ENCODE assay signal across 24 cellular contexts in genomic region chr17:54996441-54996840, GRCh38. TPM values are rescaled to one million over a fixed set of nuclear protein-coding genes. Genes with fewer than 3 reads are reported as not detected.
DNase-seq lines count a peak whose midpoint lies in the region; ATAC-seq, FAIRE-seq and TF ChIP-seq lines count a peak whose summit lies in the region.
"Had no signal": no experiment of that assay in that cellular context is flagged by ENCODE, and none has a peak within 500 bp of the region (broad histone marks: within the 10 kb centered on the region; RNA-seq: fewer than 3 reads in every experiment).

No MANE protein-coding gene starts in this region.

- ATAC-seq in A549 = no peak
- no peak for ATAC-seq in K562
- ATAC-seq in activated T-helper 17 cell treated with anti-CD3 and anti-CD28 coated beads, Interleukin-2, amount 50 U/mL, for 72 hours (replicated peaks) = no peak
- ATAC-seq in CD4-positive, alpha-beta T cell (ENCODE audit: poor library complexity) = no peak
- ATAC-seq: GM12878 had no signal

- FAIRE-seq in A549 (lab: Jason Lieb, UNC) = peak; percentile 77
- FAIRE-seq in K562 (lab: Jason Lieb, UNC) = no peak
- FAIRE-seq: A204.1, GM12878, GM12892, GM18507 had no signal

- WGBS in A549 (ENCODE audit: missing lambda C conversion rate) = 85% methylated on average over 1 of the region's 1 CpG
- 89% methylated on average over 1 of the region's 1 CpG for WGBS in K562 (ENCODE audit: insufficient coverage, low coverage, missing lambda C conversion rate)

- POLR2A ChIA-PET in A549 (lab: Yijun Ruan, JAX) (no interaction called here), K562 (lab: Yijun Ruan, JAX) (interaction anchor here (0.6 kb wide), 1 partner anchor 42 kb away, joined by 3 read pairs; no protein-coding TSS in a partner anchor)
- POLR2A ChIA-PET in CD4-positive, alpha-beta T cell (lab: Charles Lee) = no interaction called here

- H3K27ac Mint-ChIP-seq in activated T-helper 17 cell treated with anti-CD3 and anti-CD28 coated beads, Interleukin-2, amount 50 U/mL, for 72 hours = no peak overlapping the region
- H3K27ac Mint-ChIP-seq in CD4-positive, alpha-beta T cell = no peak overlapping the region
- H3K27ac Mint-ChIP-seq: B cell; CD4-positive, alpha-beta memory T cell; CD8-positive, alpha-beta memory T cell had no signal

- no peak for TF ChIP-seq EP300 in A549 (IDR thresholded peaks at IDR 0.05)
- TF ChIP-seq EP300 in K562 (IDR thresholded peaks at IDR 0.05; ENCODE audit: low read length) = no peak

- H3K36me3 Mint-ChIP-seq in activated T-helper 17 cell treated with anti-CD3 and anti-CD28 coated beads, Interleukin-2, amount 50 U/mL, for 72 hours (ENCODE audit: low read depth) = peaks cover 12% of the 10 kb centered on the region
- peaks cover 13% of the 10 kb centered on the region for H3K36me3 Mint-ChIP-seq in CD4-positive, alpha-beta T cell (ENCODE audit: low read depth)

- TF ChIP-seq CTCF in A549 (IDR thresholded peaks at IDR 0.05) = no peak
- no peak for TF ChIP-seq CTCF in K562 (IDR thresholded peaks at IDR 0.05 in 2 of 3, conservative IDR thresholded peaks at IDR 0.05 in 1 of 3; ENCODE audit: insufficient read depth in 2 of 3, low read depth in 1 of 3, low read length in 3 of 3)
- TF ChIP-seq CTCF in CD4-positive, alpha-beta T cell (IDR thresholded peaks at IDR 0.05) = no peak

- no peaks in the 10 kb centered on the region for H3K9me3 ChIP-seq in A549
- H3K9me3 ChIP-seq in Karpas-422 (ENCODE audit: low read length) = no peaks in the 10 kb centered on the region
- no peaks in the 10 kb centered on the region for H3K9me3 ChIP-seq in K562 (replicated peaks; ENCODE audit: control insufficient read depth, insufficient read depth, low read depth, low read length)
- no peaks in the 10 kb centered on the region for H3K9me3 ChIP-seq in CD4-positive, alpha-beta T cell (ENCODE audit: control insufficient read depth, low read length)
- H3K9me3 ChIP-seq: BLaER1 treated with 17β-estradiol and CSF1 and Interleukin-3, amounts not matched to agents 10 nM and 100 nM had no signal

- no peak overlapping the region for H3K9ac ChIP-seq in Karpas-422 (ENCODE audit: low read length)
- H3K9ac ChIP-seq in K562 (ENCODE audit: insufficient read depth in 1 of 2, low read depth in 2 of 2, low read length in 2 of 2) = no peak overlapping the region
- H3K9ac ChIP-seq: BLaER1 treated with 17β-estradiol and CSF1 and Interleukin-3, amounts not matched to agents 10 nM and 100 nM had no signal

- no peaks in the 10 kb centered on the region for H3K36me3 ChIP-seq in Karpas-422 (ENCODE audit: insufficient read depth, low read length)
- H3K36me3 ChIP-seq in K562 (ENCODE audit: control insufficient read depth, insufficient read depth, low read length) = peaks cover 38% of the 10 kb centered on the region; the same call in 2 of the 3 replicates

- H3K9me1 ChIP-seq in K562 (ENCODE audit: control insufficient read depth, insufficient read depth, low read length) = no peaks in the 10 kb centered on the region

- intact Hi-C loops in K562 (cut with micrococcal nuclease) = loop anchor here (10.0 kb wide), 1 partner anchor 178 kb away; no protein-coding TSS in a partner anchor
- intact Hi-C loops in CD4-positive, alpha-beta T cell (cut with DNase I, micrococcal nuclease) = no loop called here

- DNase-seq in A549 (ENCODE audit: low read depth in 1 of 2, low spot score in 1 of 2) (no peak), Karpas-422 (no peak), K562 (ENCODE audit: extremely low read depth in 1 of 4, low spot score in 3 of 4) (no peak)
- no peak for DNase-seq in CD4-positive, alpha-beta T cell
- DNase-seq: 8988T; AML-193; CD4-positive, alpha-beta memory T cell; CD8-positive, alpha-beta memory T cell; COR-L47; DMS 273 treated with DMSO at 0.1 percent for 48 hours; DMS153; DMS53; DMS79; DND-41; EL; GDM1 had no signal

- H3K4me3 ChIP-seq in A549 (no peak overlapping the region), Karpas-422 (ENCODE audit: low read length) (no peak overlapping the region), K562 (no peak overlapping the region)
- H3K4me3 ChIP-seq: BLaER1 treated with 17β-estradiol and CSF1 and Interleukin-3, amounts not matched to agents 10 nM and 100 nM; GM12878 had no signal

- H3K27ac ChIP-seq in A549 (no peak overlapping the region), Karpas-422 (ENCODE audit: low read length) (no peak overlapping the region), K562 (ENCODE audit: extremely low read depth, low read depth, low read length) (no peak overlapping the region)
- H3K27ac ChIP-seq in CD4-positive, alpha-beta T cell (ENCODE audit: low read depth, low read length) = no peak overlapping the region
- H3K27ac ChIP-seq: BLaER1 treated with 17β-estradiol and CSF1 and Interleukin-3, amounts not matched to agents 10 nM and 100 nM; C4-2B had no signal

- H3K4me3 Mint-ChIP-seq in activated T-helper 17 cell treated with anti-CD3 and anti-CD28 coated beads, Interleukin-2, amount 50 U/mL, for 72 hours = no peak overlapping the region
- no peak overlapping the region for H3K4me3 Mint-ChIP-seq in CD4-positive, alpha-beta T cell
- H3K4me3 Mint-ChIP-seq: B cell; CD4-positive, alpha-beta memory T cell; CD8-positive, alpha-beta memory T cell had no signal

- BruUV-seq in K562 (replicated peaks; lab: Mats Ljungman, UMichigan) = no TSS peak

- H3K79me2 ChIP-seq in Karpas-422 (ENCODE audit: low read length) (no peaks in the 10 kb centered on the region), K562 (ENCODE audit: control insufficient read depth, insufficient read depth, low read length) (no peaks in the 10 kb centered on the region)

- no peaks in the 10 kb centered on the region for H3K9me3 Mint-ChIP-seq in activated T-helper 17 cell treated with anti-CD3 and anti-CD28 coated beads, Interleukin-2, amount 50 U/mL, for 72 hours
- no peaks in the 10 kb centered on the region for H3K9me3 Mint-ChIP-seq in CD4-positive, alpha-beta T cell
- H3K9me3 Mint-ChIP-seq: CD4-positive, alpha-beta memory T cell; CD8-positive, alpha-beta memory T cell had no signal

- H2AFZ ChIP-seq in Karpas-422 (ENCODE audit: low read length) = 0 out of 2 replicates have a peak overlapping the region, but pooled peaks have one; percentile 27
- no peak overlapping the region for H2AFZ ChIP-seq in K562 (ENCODE audit: low read depth, low read length)

- H3K27me3 ChIP-seq in Karpas-422 (ENCODE audit: low read length) (no peaks in the 10 kb centered on the region), K562 (ENCODE audit: control insufficient read depth in 2 of 2, insufficient read depth in 2 of 2, low read length in 2 of 2) (no peaks in the 10 kb centered on the region)
- H3K27me3 ChIP-seq in CD4-positive, alpha-beta T cell (ENCODE audit: control insufficient read depth, insufficient read depth, low read length) = no peaks in the 10 kb centered on the region
- H3K27me3 ChIP-seq: BLaER1 treated with 17β-estradiol and CSF1 and Interleukin-3, amounts not matched to agents 10 nM and 100 nM had no signal

- no peak overlapping the region for H3K4me2 ChIP-seq in A549
- H3K4me2 ChIP-seq in Karpas-422 (ENCODE audit: low read depth, low read length, poor library complexity, severe bottlenecking) = no peak overlapping the region
- H3K4me2 ChIP-seq in K562 (ENCODE audit: insufficient read depth, low read length) = no peak overlapping the region
- H3K4me2 ChIP-seq: BLaER1 treated with 17β-estradiol and CSF1 and Interleukin-3, amounts not matched to agents 10 nM and 100 nM had no signal

- H3K27me3 Mint-ChIP-seq in activated T-helper 17 cell treated with anti-CD3 and anti-CD28 coated beads, Interleukin-2, amount 50 U/mL, for 72 hours = no peaks in the 10 kb centered on the region
- H3K27me3 Mint-ChIP-seq in CD4-positive, alpha-beta T cell = no peaks in the 10 kb centered on the region
- H3K27me3 Mint-ChIP-seq: B cell; CD4-positive, alpha-beta memory T cell; CD8-positive, alpha-beta memory T cell had no signal

- no peak for TF ChIP-seq RAD21 in A549 (conservative IDR thresholded peaks at IDR 0.05 in 1 of 2, IDR thresholded peaks at IDR 0.05 in 1 of 2)
- no peak for TF ChIP-seq RAD21 in K562 (CRISPR knock-in tag; conservative IDR thresholded peaks at IDR 0.05 in 1 of 2, IDR thresholded peaks at IDR 0.05 in 1 of 2)

- no peaks in the 10 kb centered on the region for H3K4me1 Mint-ChIP-seq in activated T-helper 17 cell treated with anti-CD3 and anti-CD28 coated beads, Interleukin-2, amount 50 U/mL, for 72 hours
- H3K4me1 Mint-ChIP-seq in CD4-positive, alpha-beta T cell (ENCODE audit: low read depth) = no peaks in the 10 kb centered on the region
- H3K4me1 Mint-ChIP-seq: B cell; CD4-positive, alpha-beta memory T cell; CD8-positive, alpha-beta memory T cell had no signal

- CTCF ChIA-PET in A549 (lab: Yijun Ruan, JAX) = interaction anchor here (0.8 to 1.4 kb wide), 7 partner anchors 9 to 518 kb away, joined by 3 to 5 read pairs (median 4); no protein-coding TSS in a partner anchor
- CTCF ChIA-PET in K562 (lab: Yijun Ruan, JAX; ENCODE audit: low intra/inter-chr PET ratio) = no interaction called here
- CTCF ChIA-PET in CD4-positive, alpha-beta T cell (lab: Charles Lee) = no interaction called here

- no peaks in the 10 kb centered on the region for H3K4me1 ChIP-seq in A549
- no peaks in the 10 kb centered on the region for H3K4me1 ChIP-seq in Karpas-422 (ENCODE audit: low read length)
- H3K4me1 ChIP-seq in K562 (replicated peaks in 1 of 2; ENCODE audit: control insufficient read depth in 2 of 2, insufficient read depth in 2 of 2, low read length in 2 of 2) = no peaks in the 10 kb centered on the region
- H3K4me1 ChIP-seq: BLaER1 treated with 17β-estradiol and CSF1 and Interleukin-3, amounts not matched to agents 10 nM and 100 nM had no signal

- TF ChIP-seq POLR2A in A549 (IDR thresholded peaks at IDR 0.05; ENCODE audit: low read length) (no peak), K562 (conservative IDR thresholded peaks at IDR 0.05) (no peak)

- no peaks in the 10 kb centered on the region for H3K9me2 ChIP-seq in Karpas-422 (replicated peaks; ENCODE audit: insufficient read depth, low read length)

- H4K20me1 ChIP-seq in Karpas-422 (ENCODE audit: insufficient read depth, low read depth, low read length) = no peaks in the 10 kb centered on the region
- no peaks in the 10 kb centered on the region for H4K20me1 ChIP-seq in K562 (replicated peaks; ENCODE audit: control insufficient read depth, insufficient read depth, low read length)
- H4K20me1 ChIP-seq: BLaER1 treated with 17β-estradiol and CSF1 and Interleukin-3, amounts not matched to agents 10 nM and 100 nM had no signal

- in situ Hi-C loops in K562 (cut with MboI) = loop anchor here (10.0 kb wide), 1 partner anchor 518 kb away; the partner anchor contains the start of gene SMIM36

RNA-seq across cellular contexts. Expression of gene STXBP4, which starts 27.9 kb away (rescaled TPM):
- polyA plus RNA-seq in A549 (2011; rRNA removed) (13.1 and 16.0 TPM in 2 replicates), A549 (2017; fragmentation: RNase III; extraction: RNeasy Plus Mini Kit Qiagen cat#74134 plus additional on column Dnase treatment) (8.1 to 9.0 TPM (median 8.7 TPM) in 3 replicates), K562 (2011; rRNA removed) (9.5 and 12.2 TPM in 2 replicates), K562 (2014; fragmentation: Illumina TruSeq; extraction: Trizol) (19.5 and 22.3 TPM in 2 replicates), K562 (2014; fragmentation: Nextera tagmentation; extraction: Ambion mirVana) (10 to 100 TPM; 11.6 to 13.9 TPM), K562 (2014; rRNA removed) (12.7 and 19.2 TPM in 2 replicates)
- 2.0 and 2.3 TPM in 2 replicates for polyA plus RNA-seq in A549 (2012; cell fraction: cytosol; rRNA removed)
- 1.9 and 2.3 TPM in 2 replicates for polyA plus RNA-seq in A549 (2012; cell fraction: nucleus; rRNA removed)
- polyA minus RNA-seq in A549 (2011; rRNA and poly(A)+ RNA removed) = 14.3 and 19.6 TPM in 2 replicates
- 1.2 and 6.6 TPM in 2 replicates for total RNA-seq in Karpas-422 (2014; rRNA removed; shearing (Covaris generic); ENCODE audit: low replicate concordance)
- 25.1 and 86.8 TPM in 2 replicates for total RNA-seq in K562 (2011; cell fraction: chromatin; rRNA removed; ENCODE audit: low replicate concordance)
- total RNA-seq in K562 (2011; cell fraction: nucleolus; rRNA removed) = 8.3 and 8.9 TPM in 2 replicates
- 21.1 and 36.3 TPM in 2 replicates for total RNA-seq in K562 (2011; cell fraction: nucleoplasm; rRNA removed)
- total RNA-seq in K562 (2014; rRNA removed) (6.8 and 18.5 TPM in 2 replicates), K562 (2014; rRNA removed; fragmentation: Illumina TruSeq; extraction: Trizol) (23.2 and 25.0 TPM in 2 replicates), K562 (2015; rRNA removed; fragmentation: Illumina TruSeq; extraction: Trizol) (16.9 and 19.4 TPM in 2 replicates), K562 (2021) (15.0 and 16.1 TPM in 2 replicates)
- polyA plus RNA-seq in K562 (2011; cell fraction: cytosol; rRNA removed) = 2.3 and 6.1 TPM in 2 replicates
- 7.4 and 13.9 TPM in 2 replicates for polyA plus RNA-seq in K562 (2011; cell fraction: nucleus; rRNA removed)
- 4.4 and 14.0 TPM in 2 replicates for polyA plus RNA-seq in K562 (2012)
- 28.5 and 32.0 TPM in 2 replicates for polyA minus RNA-seq in K562 (2011; rRNA and poly(A)+ RNA removed)
- polyA minus RNA-seq in K562 (2011; cell fraction: cytosol; rRNA and poly(A)+ RNA removed) = 4.8 and 9.3 TPM in 2 replicates
- 22.6 and 45.3 TPM in 2 replicates for polyA minus RNA-seq in K562 (2011; cell fraction: nucleus; rRNA and poly(A)+ RNA removed)
- 10 to 100 TPM in 1 of 2 donors, 1 to 10 TPM in 1; 5.6 to 12.8 TPM for total RNA-seq in activated T-helper 17 cell treated with anti-CD3 and anti-CD28 coated beads, Interleukin-2, amount 50 U/mL, for 72 hours
- 1 to 10 TPM; 5.1 to 5.4 TPM for total RNA-seq in CD4-positive, alpha-beta T cell

RNA-seq across cellular contexts. Expression of gene COX11, which starts 28.0 kb away (rescaled TPM):
- polyA plus RNA-seq in A549 (2011; rRNA removed) (77.4 and 95.4 TPM in 2 replicates), A549 (2017; fragmentation: RNase III; extraction: RNeasy Plus Mini Kit Qiagen cat#74134 plus additional on column Dnase treatment) (112 to 121 TPM (median 114 TPM) in 3 replicates), K562 (2011; rRNA removed) (33.3 and 38.1 TPM in 2 replicates), K562 (2014; fragmentation: Illumina TruSeq; extraction: Trizol) (21.5 and 41.0 TPM in 2 replicates), K562 (2014; fragmentation: Nextera tagmentation; extraction: Ambion mirVana) (10 to 100 TPM; 18.5 to 18.8 TPM), K562 (2014; rRNA removed) (69.2 and 79.1 TPM in 2 replicates)
- polyA plus RNA-seq in A549 (2012; cell fraction: cytosol; rRNA removed) = 128 and 135 TPM in 2 replicates
- 61.3 and 75.9 TPM in 2 replicates for polyA plus RNA-seq in A549 (2012; cell fraction: nucleus; rRNA removed)
- polyA minus RNA-seq in A549 (2011; rRNA and poly(A)+ RNA removed) = 64.5 and 70.8 TPM in 2 replicates
- 67.1 and 143 TPM in 2 replicates for total RNA-seq in Karpas-422 (2014; rRNA removed; shearing (Covaris generic); ENCODE audit: low replicate concordance)
- total RNA-seq in K562 (2011; cell fraction: chromatin; rRNA removed; ENCODE audit: low replicate concordance) = 25.8 and 43.8 TPM in 2 replicates
- total RNA-seq in K562 (2011; cell fraction: nucleolus; rRNA removed) = 24.8 and 30.4 TPM in 2 replicates
- 38.2 and 60.7 TPM in 2 replicates for total RNA-seq in K562 (2011; cell fraction: nucleoplasm; rRNA removed)
- total RNA-seq in K562 (2014; rRNA removed) (78.9 and 112 TPM in 2 replicates), K562 (2014; rRNA removed; fragmentation: Illumina TruSeq; extraction: Trizol) (24.9 and 30.0 TPM in 2 replicates), K562 (2015; rRNA removed; fragmentation: Illumina TruSeq; extraction: Trizol) (30.7 and 33.9 TPM in 2 replicates), K562 (2021) (47.3 and 50.0 TPM in 2 replicates)
- 28.9 and 53.3 TPM in 2 replicates for polyA plus RNA-seq in K562 (2011; cell fraction: cytosol; rRNA removed)
- 49.8 and 50.2 TPM in 2 replicates for polyA plus RNA-seq in K562 (2011; cell fraction: nucleus; rRNA removed)
- 35.9 and 42.5 TPM in 2 replicates for polyA plus RNA-seq in K562 (2012)
- 24.1 and 35.3 TPM in 2 replicates for polyA minus RNA-seq in K562 (2011; rRNA and poly(A)+ RNA removed)
- polyA minus RNA-seq in K562 (2011; cell fraction: cytosol; rRNA and poly(A)+ RNA removed) = 28.4 and 35.2 TPM in 2 replicates
- polyA minus RNA-seq in K562 (2011; cell fraction: nucleus; rRNA and poly(A)+ RNA removed) = 28.8 and 41.7 TPM in 2 replicates
- 10 to 100 TPM; 24.5 to 47.8 TPM for total RNA-seq in activated T-helper 17 cell treated with anti-CD3 and anti-CD28 coated beads, Interleukin-2, amount 50 U/mL, for 72 hours
- 10 to 100 TPM; 24.1 to 30.3 TPM for total RNA-seq in CD4-positive, alpha-beta T cell
